8 cellular contexts compared by ENCODE assay signal in genomic region chr10:93379366-93380042, GRCh38.
DNase-seq lines count a peak whose midpoint lies in the region; ATAC-seq and TF ChIP-seq lines count a peak whose summit lies in the region.

No MANE protein-coding gene starts in this region.

- no peak overlapping the region for H3K4ac ChIP-seq in neuronal stem cell (ENCODE audit: low read length)

- H3K27me3 ChIP-seq in neuronal stem cell (ENCODE audit: control insufficient read depth in 3 of 3, insufficient read depth in 3 of 3, low read depth in 1 of 3, low read length in 3 of 3), result no peaks in the 10 kb centered on the region

- no peak overlapping the region for H3K27ac ChIP-seq in neuronal stem cell (replicated peaks; ENCODE audit: low read length)

- H3K9ac ChIP-seq in neuronal stem cell (ENCODE audit: low read depth, low read length, poor library complexity), result no peak overlapping the region

- H2BK5ac ChIP-seq in neuronal stem cell (ENCODE audit: low read length), result no peak overlapping the region

- no peak overlapping the region for H2AFZ ChIP-seq in neuronal stem cell (ENCODE audit: low read length)

- H3K4me2 ChIP-seq in neuronal stem cell (ENCODE audit: insufficient read depth, low read length, poor library complexity, severe bottlenecking), result no peak overlapping the region

- H4K91ac ChIP-seq in neuronal stem cell (ENCODE audit: low read depth, low read length, poor library complexity), result no peak overlapping the region

- intact Hi-C loops in left colon (cut with DNase I, micrococcal nuclease), result loop anchor here in 1 of 2 donors (5.0 kb wide), 1 partner anchor 103 kb away; the partner anchor contains the start of gene MYOF

- peaks cover 0 to 37% of the 10 kb centered on the region in 2 donors for H3K36me3 ChIP-seq in neuronal stem cell (replicated peaks in 1 of 2; ENCODE audit: control insufficient read depth in 2 of 2, insufficient read depth in 2 of 2, low read length in 2 of 2)

- no peak overlapping the region for H3K14ac ChIP-seq in neuronal stem cell (ENCODE audit: low read length)

- no peak overlapping the region for H2AK5ac ChIP-seq in neuronal stem cell (ENCODE audit: low read depth, low read length)

- peaks cover 8 to 12% of the 10 kb centered on the region in 2 donors for H3K4me1 ChIP-seq in neuronal stem cell (ENCODE audit: control insufficient read depth in 2 of 2, insufficient read depth in 1 of 2, low read depth in 1 of 2, low read length in 2 of 2)

- H3K27me3 Mint-ChIP-seq in chondrocyte (ENCODE audit: low read depth), result no peaks in the 10 kb centered on the region

- H2BK15ac ChIP-seq in neuronal stem cell (ENCODE audit: low read length), result no peak overlapping the region

- ATAC-seq in SK-N-SH treated with all-trans-retinoic acid at 6 μM for 48 hours (peak; percentile 23; the same call in 2 of the 3 replicates), left colon (no peak), HG02973 (IDR thresholded peaks at IDR 0.05; ENCODE audit: unreplicated experiment) (no peak)

- no peak overlapping the region for H3K4me3 Mint-ChIP-seq in chondrocyte (ENCODE audit: unreplicated experiment)

- WGBS in neuronal stem cell (ENCODE audit: extremely low coverage in 2 of 2, insufficient read length in 2 of 2, insufficient replicate concordance in 1 of 2), 2 donors, result no CpG with 5 or more reads among the region's 5 CpGs

- no peak for TF ChIP-seq CTCF in chondrocyte (IDR thresholded peaks at IDR 0.05)

- H3K9me3 Mint-ChIP-seq in chondrocyte (ENCODE audit: low read depth), result no peaks in the 10 kb centered on the region

- H3K27ac Mint-ChIP-seq in chondrocyte (ENCODE audit: unreplicated experiment), result peak overlapping the region; percentile 87

- DNase-seq in GM04503 (ENCODE audit: low read depth) (peak; percentile 53), chondrocyte (ENCODE audit: low spot score) (no peak), neuronal stem cell (ENCODE audit: low spot score) (no peak), left colon (no peak), NOMO-1 treated with DMSO at 0.1 percent for 48 hours (lab: John Stamatoyannopoulos, UW; ENCODE audit: unreplicated experiment) (no peak)
- DNase-seq in stimulated activated CD4-positive, alpha-beta T cell treated with anti-CD3 and anti-CD28 coated beads, Interleukin-15, amount 100 ng/mL, for 24 hours, result peak; percentile 72

- no peak overlapping the region for H3K18ac ChIP-seq in neuronal stem cell (ENCODE audit: low read length)

- peaks cover 39% of the 10 kb centered on the region for H3K36me3 Mint-ChIP-seq in chondrocyte (ENCODE audit: low read depth)

- H4K8ac ChIP-seq in neuronal stem cell (ENCODE audit: low read depth, low read length), result no peak overlapping the region

- no peak overlapping the region for H2BK12ac ChIP-seq in neuronal stem cell (ENCODE audit: low read length)

- no peak overlapping the region for H3K23ac ChIP-seq in neuronal stem cell (ENCODE audit: low read depth, low read length, poor library complexity)

- H2BK120ac ChIP-seq in neuronal stem cell (ENCODE audit: low read depth, low read length), result no peak overlapping the region

- H3K9me3 ChIP-seq in neuronal stem cell (replicated peaks in 1 of 2; ENCODE audit: control insufficient read depth in 2 of 2, insufficient read depth in 1 of 2, low read depth in 1 of 2, low read length in 2 of 2), result peaks cover 0 to 2% of the 10 kb centered on the region in 2 donors

- no peaks in the 10 kb centered on the region for H3K79me1 ChIP-seq in neuronal stem cell (ENCODE audit: low read depth, low read length)

- H3K4me1 Mint-ChIP-seq in chondrocyte (ENCODE audit: low read depth), result peaks cover 79% of the 10 kb centered on the region

- H3K4me3 ChIP-seq in neuronal stem cell (ENCODE audit: low read length in 2 of 2), result no peak overlapping the region

TF ChIP-seq in SK-N-SH treated with all-trans-retinoic acid at 6 μM for 48 hours, 23 proteins besides CTCF, POLR2A, EP300 and RAD21 (continues in another document):
- TF ChIP-seq OSR1 (CRISPR knock-in tag; IDR thresholded peaks at IDR 0.05) (no peak), ZFP3 (CRISPR knock-in tag; IDR thresholded peaks at IDR 0.05) (no peak), SNAI2 (CRISPR knock-in tag; IDR thresholded peaks at IDR 0.05) (no peak), RARB (CRISPR knock-in tag; IDR thresholded peaks at IDR 0.05) (no peak), CSDC2 (CRISPR knock-in tag; IDR thresholded peaks at IDR 0.05) (no peak), ZNF70 (CRISPR knock-in tag; IDR thresholded peaks at IDR 0.05) (no peak), CREB5 (CRISPR knock-in tag; IDR thresholded peaks at IDR 0.05; ENCODE audit: low read depth) (no peak), ZC3H10 (CRISPR knock-in tag; IDR thresholded peaks at IDR 0.05) (no peak), PPARA (CRISPR knock-in tag; IDR thresholded peaks at IDR 0.05; ENCODE audit: borderline replicate concordance) (no peak), TOX (CRISPR knock-in tag; IDR thresholded peaks at IDR 0.05; ENCODE audit: borderline replicate concordance) (no peak), TSHZ2 (CRISPR knock-in tag; IDR thresholded peaks at IDR 0.05) (no peak), ZNF565 (CRISPR knock-in tag; conservative IDR thresholded peaks at IDR 0.05; ENCODE audit: low read depth) (no peak), PATZ1 (CRISPR knock-in tag; IDR thresholded peaks at IDR 0.05; ENCODE audit: borderline replicate concordance) (no peak), ZFP30 (CRISPR knock-in tag; IDR thresholded peaks at IDR 0.05) (no peak), ISL1 (CRISPR knock-in tag; IDR thresholded peaks at IDR 0.05) (no peak), ESRRG (CRISPR knock-in tag; IDR thresholded peaks at IDR 0.05) (no peak), CSRNP3 (CRISPR knock-in tag; IDR thresholded peaks at IDR 0.05) (no peak)

Comparison
In these comparisons a context has a peak if more than half of its experiments do, and no peak if none do; other contexts are left out.
1. DNase-seq: peak in GM04503 (single experiment) and stimulated activated CD4-positive, alpha-beta T cell treated with anti-CD3 and anti-CD28 coated beads, Interleukin-15, amount 100 ng/mL, for 24 hours (single experiment); none in chondrocyte (single experiment), neuronal stem cell (single experiment), left colon (0 of 2) and NOMO-1 treated with DMSO at 0.1 percent for 48 hours (single experiment).